1 cellular context compared by ENCODE assay signal in the genomic region with DNA sequence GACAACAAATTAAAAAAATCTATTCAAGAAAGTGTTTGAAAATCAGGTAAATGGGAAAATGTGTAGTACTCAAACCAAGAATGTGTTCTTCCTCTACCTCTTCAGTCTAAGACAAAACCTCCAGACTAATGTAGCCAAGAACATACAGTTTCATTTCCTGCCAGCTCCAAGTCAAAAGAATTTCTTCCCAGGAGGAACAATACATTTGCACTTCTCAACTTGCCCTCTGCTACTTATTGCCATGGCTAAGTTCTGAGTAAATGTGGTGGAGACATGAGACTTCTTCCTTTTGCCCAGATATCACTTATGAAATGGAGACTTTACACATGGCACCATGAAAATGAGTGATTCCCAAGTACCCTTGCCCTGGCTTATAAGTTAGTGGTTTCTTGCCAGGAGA.
TF ChIP-seq lines count a peak whose summit lies in the region.

No MANE protein-coding gene starts in this region.

TF ChIP-seq in GM23338, 12 proteins besides CTCF, POLR2A, EP300 and RAD21 (continued from another document):
- TF ChIP-seq NANOG (IDR thresholded peaks at IDR 0.05; ENCODE audit: borderline replicate concordance): no peak
- TF ChIP-seq ZNF114 (CRISPR knock-in tag; IDR thresholded peaks at IDR 0.05): no peak
TF ChIP-seq in GM23338: peak in this region for 0.
